18 cellular contexts compared by ENCODE assay signal in the genomic region with DNA sequence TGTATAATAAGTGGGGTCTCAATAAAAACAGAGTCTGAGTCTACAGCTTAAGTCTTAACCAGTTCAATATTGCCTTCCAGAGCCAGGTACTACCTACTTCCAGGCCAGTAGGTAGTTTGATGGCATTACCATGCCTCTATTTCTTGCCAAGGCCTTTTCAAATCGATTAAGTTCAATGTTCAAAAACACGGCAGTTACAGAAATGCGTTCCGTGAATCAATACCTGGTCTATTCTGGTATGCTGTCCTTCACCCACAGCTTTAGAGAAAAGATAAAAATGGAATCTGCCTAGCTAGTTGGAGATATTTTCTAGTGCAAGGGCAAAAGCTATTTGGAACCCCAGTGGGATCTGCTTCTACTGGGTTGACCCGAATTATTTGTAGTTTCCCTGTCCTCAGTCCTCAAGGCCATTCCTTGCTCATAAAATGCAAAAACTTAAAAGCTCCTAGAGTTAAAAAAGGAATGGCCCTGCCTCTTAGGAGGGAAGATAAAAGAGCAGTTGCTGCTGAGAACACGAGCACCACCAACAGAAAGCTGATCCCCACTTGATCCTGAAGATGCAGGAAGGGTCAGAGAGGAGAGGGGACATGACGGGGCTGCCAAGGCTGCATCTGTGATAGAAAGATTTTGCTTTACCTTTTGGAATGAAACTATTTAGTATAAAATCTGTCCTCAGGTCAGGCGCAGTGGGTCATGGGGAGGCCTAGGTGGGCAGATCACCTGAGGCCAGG.
DNase-seq lines count a peak whose midpoint lies in the region; ATAC-seq, FAIRE-seq and TF ChIP-seq lines count a peak whose summit lies in the region.
"Had no signal": no experiment of that assay in that cellular context is flagged by ENCODE, and none has a peak within 500 bp of the region (broad histone marks: within the 10 kb centered on the region; RNA-seq: fewer than 3 reads in every experiment).

No MANE protein-coding gene starts in this region.

- H3K27me3 ChIP-seq in body of pancreas (no peaks in the 10 kb centered on the region), right lobe of liver (no peaks in the 10 kb centered on the region), pancreas (no peaks in the 10 kb centered on the region)

- H3K27ac Mint-ChIP-seq in stimulated activated memory B cell treated with anti-CD40 and anti-IgM and Interleukin-4, amounts not matched to agents 10 μg/mL and 1 μg/mL and 100 μg/mL, for 72 hours = no peak overlapping the region
- H3K27ac Mint-ChIP-seq: CD4-positive, alpha-beta memory T cell had no signal

- intact Hi-C loops in body of pancreas (cut with DNase I) (no loop called here), right lobe of liver (cut with DNase I) (no loop called here), pancreas (cut with DNase I) (no loop called here)

- H3K36me3 ChIP-seq in body of pancreas (replicated peaks in 1 of 2; ENCODE audit: insufficient read depth in 1 of 2, low read depth in 2 of 2) (no peaks in the 10 kb centered on the region), right lobe of liver (no peaks in the 10 kb centered on the region), pancreas (no peaks in the 10 kb centered on the region)

- H3K4me3 Mint-ChIP-seq in stimulated activated memory B cell treated with anti-CD40 and anti-IgM and Interleukin-4, amounts not matched to agents 10 μg/mL and 1 μg/mL and 100 μg/mL, for 72 hours = no peak overlapping the region
- H3K4me3 Mint-ChIP-seq: CD4-positive, alpha-beta memory T cell had no signal

- H3K9me3 ChIP-seq in body of pancreas = no peaks in the 10 kb centered on the region
- H3K9me3 ChIP-seq in right lobe of liver = no peaks in the 10 kb centered on the region
- H3K9me3 ChIP-seq in pancreas = no peaks in the 10 kb centered on the region

- no peak overlapping the region for H3K4me3 ChIP-seq in body of pancreas
- no peak overlapping the region for H3K4me3 ChIP-seq in right lobe of liver
- no peak overlapping the region for H3K4me3 ChIP-seq in pancreas
- H3K4me3 ChIP-seq: GM23248 had no signal

- no peak for FAIRE-seq in pancreas (lab: Jason Lieb, UNC)
- FAIRE-seq: GM12891, GM18507, H1 had no signal

- TF ChIP-seq CTCF in body of pancreas (IDR thresholded peaks at IDR 0.05) (no peak), right lobe of liver (IDR thresholded peaks at IDR 0.05) (no peak), pancreas (IDR thresholded peaks at IDR 0.05) (no peak)

- H3K36me3 Mint-ChIP-seq in stimulated activated memory B cell treated with anti-CD40 and anti-IgM and Interleukin-4, amounts not matched to agents 10 μg/mL and 1 μg/mL and 100 μg/mL, for 72 hours = peaks cover 1% of the 10 kb centered on the region
- H3K36me3 Mint-ChIP-seq: CD4-positive, alpha-beta memory T cell had no signal

- H3K4me1 Mint-ChIP-seq in stimulated activated memory B cell treated with anti-CD40 and anti-IgM and Interleukin-4, amounts not matched to agents 10 μg/mL and 1 μg/mL and 100 μg/mL, for 72 hours = no peaks in the 10 kb centered on the region
- H3K4me1 Mint-ChIP-seq: CD4-positive, alpha-beta memory T cell had no signal

- no peaks in the 10 kb centered on the region for H3K9me3 Mint-ChIP-seq in stimulated activated memory B cell treated with anti-CD40 and anti-IgM and Interleukin-4, amounts not matched to agents 10 μg/mL and 1 μg/mL and 100 μg/mL, for 72 hours

- H3K27ac ChIP-seq in body of pancreas = no peak overlapping the region
- H3K27ac ChIP-seq in right lobe of liver = peak overlapping the region in 1 of 3 donors; percentile 43
- no peak overlapping the region for H3K27ac ChIP-seq in pancreas
- H3K27ac ChIP-seq: GM23248 had no signal

- no peak for TF ChIP-seq POLR2A in body of pancreas (IDR thresholded peaks at IDR 0.05)
- no peak for TF ChIP-seq POLR2A in right lobe of liver (IDR thresholded peaks at IDR 0.05)

- H3K4me1 ChIP-seq in body of pancreas = peaks cover 21% of the 10 kb centered on the region
- H3K4me1 ChIP-seq in right lobe of liver = peaks cover 0 to 14% (median 5%) of the 10 kb centered on the region in 4 donors
- H3K4me1 ChIP-seq in pancreas = peaks cover 0 to 6% (median 0%) of the 10 kb centered on the region in 3 donors

- peak; percentile 70 for ATAC-seq in body of pancreas
- ATAC-seq in left lobe of liver = peak; percentile 94
- peak; percentile 87 to 98 (median 92) for ATAC-seq in right lobe of liver
- peak in 3 of 4 donors; percentile 46 to 85 (median 70) for ATAC-seq in pancreas
- ATAC-seq in stimulated activated memory B cell treated with anti-CD40 and anti-IgM and Interleukin-4, amounts not matched to agents 10 μg/mL and 1 μg/mL and 100 μg/mL, for 72 hours = no peak

- WGBS in body of pancreas, 2 donors = 43 to 57% methylated on average over 8 of the region's 8 CpGs
- 31% methylated on average over 7 of the region's 8 CpGs for WGBS in right lobe of liver (ENCODE audit: insufficient coverage, low coverage, low lambda C conversion rate, missing lambda C conversion rate)
- WGBS in pancreas, 2 donors = 49 to 66% methylated on average over 8 of the region's 8 CpGs

- H3K27me3 Mint-ChIP-seq in stimulated activated memory B cell treated with anti-CD40 and anti-IgM and Interleukin-4, amounts not matched to agents 10 μg/mL and 1 μg/mL and 100 μg/mL, for 72 hours = no peaks in the 10 kb centered on the region

- DNase-seq in body of pancreas (no peak), left lobe of liver (ENCODE audit: low spot score) (no peak), right lobe of liver (no peak), pancreas (no peak), amygdala (lab: John Stamatoyannopoulos, UW) (no peak)
- DNase-seq: C1 segment of cervical spinal cord; Calu3; CD4-positive, alpha-beta memory T cell; COR-L47; DMS53; GF-D8; GM23248; H7; HCEC 1CT had no signal
